Comparison of ENCODE assay signal across 9 cellular contexts in genomic region chr20:25860531-25861150, GRCh38.
DNase-seq lines count a peak whose midpoint lies in the region; ATAC-seq and TF ChIP-seq lines count a peak whose summit lies in the region.
"Had no signal": no experiment of that assay in that cellular context is flagged by ENCODE, and none has a peak within 500 bp of the region (broad histone marks: within the 10 kb centered on the region; RNA-seq: fewer than 3 reads in every experiment).

No MANE protein-coding gene starts in this region.

- peaks cover 0 to 4% (median under 1%) of the 10 kb centered on the region in 6 donors for H3K9me3 Mint-ChIP-seq in immature natural killer cell
- no peaks in the 10 kb centered on the region for H3K9me3 Mint-ChIP-seq in stimulated activated effector memory CD8-positive, alpha-beta T cell treated with anti-CD3 and anti-CD28 coated beads, Interleukin-12 subunit alpha, Interleukin-12 subunit beta, amount 100 ng/mL, for 72 hours

- H3K9me3 ChIP-seq in RWPE2 (ENCODE audit: severe bottlenecking): no peaks in the 10 kb centered on the region
- H3K9me3 ChIP-seq: SJCRH30 had no signal

- peaks cover 34 to 58% (median 41%) of the 10 kb centered on the region in 3 donors for H3K27me3 Mint-ChIP-seq in immature natural killer cell (ENCODE audit: low read depth in 3 of 3)

- peak; percentile 57 for DNase-seq in activated CD8-positive, alpha-beta memory T cell treated with anti-CD3 and anti-CD28 coated beads for 24 hours
- no peak for DNase-seq in activated CD8-positive, alpha-beta memory T cell treated with anti-CD3 and anti-CD28 coated beads, Interleukin-2, amount 50 U/mL, for 48 hours
- peak; percentile 66 for DNase-seq in RWPE2 (ENCODE audit: low spot score)
- DNase-seq in immature natural killer cell: no peak
- peak in 1 of 2 donors; percentile 47 for DNase-seq in stimulated activated effector memory CD8-positive, alpha-beta T cell treated with anti-CD3 and anti-CD28 coated beads, Interleukin-12 subunit alpha, Interleukin-12 subunit beta, amount 100 ng/mL, for 72 hours (ENCODE audit: low spot score in 2 of 2)
- no peak for DNase-seq in kidney glomerular epithelial cell (lab: John Stamatoyannopoulos, UW)

- H3K4me1 Mint-ChIP-seq in immature natural killer cell: peaks cover 82 to 84% of the 10 kb centered on the region in 2 donors
- peaks cover 75% of the 10 kb centered on the region for H3K4me1 Mint-ChIP-seq in stimulated activated effector memory CD8-positive, alpha-beta T cell treated with anti-CD3 and anti-CD28 coated beads, Interleukin-12 subunit alpha, Interleukin-12 subunit beta, amount 100 ng/mL, for 72 hours

- no peak overlapping the region for H3K27ac ChIP-seq in RWPE2 (ENCODE audit: poor library complexity, severe bottlenecking)
- H3K27ac ChIP-seq: SJCRH30 had no signal

- TF ChIP-seq CTCF in RWPE2 (IDR thresholded peaks at IDR 0.05; ENCODE audit: poor library complexity, severe bottlenecking): no peak

- no peak overlapping the region for H3K4me3 ChIP-seq in RWPE2 (ENCODE audit: severe bottlenecking)

- peaks cover 26% of the 10 kb centered on the region for H3K27me3 ChIP-seq in RWPE2 (ENCODE audit: insufficient read depth, poor library complexity, severe bottlenecking)

- H3K4me3 Mint-ChIP-seq in immature natural killer cell: peak overlapping the region; percentile 85 to 98 (median 90)
- peak overlapping the region; percentile 65 for H3K4me3 Mint-ChIP-seq in stimulated activated effector memory CD8-positive, alpha-beta T cell treated with anti-CD3 and anti-CD28 coated beads, Interleukin-12 subunit alpha, Interleukin-12 subunit beta, amount 100 ng/mL, for 72 hours

- peaks cover 0 to 4% (median 0%) of the 10 kb centered on the region in 3 donors for H3K36me3 Mint-ChIP-seq in immature natural killer cell
- peaks cover 36% of the 10 kb centered on the region for H3K36me3 Mint-ChIP-seq in stimulated activated effector memory CD8-positive, alpha-beta T cell treated with anti-CD3 and anti-CD28 coated beads, Interleukin-12 subunit alpha, Interleukin-12 subunit beta, amount 100 ng/mL, for 72 hours

- peak overlapping the region in 5 of 6 donors; percentile 34 to 93 (median 73) for H3K27ac Mint-ChIP-seq in immature natural killer cell
- H3K27ac Mint-ChIP-seq in stimulated activated effector memory CD8-positive, alpha-beta T cell treated with anti-CD3 and anti-CD28 coated beads, Interleukin-12 subunit alpha, Interleukin-12 subunit beta, amount 100 ng/mL, for 72 hours: peak overlapping the region; percentile 13

- ATAC-seq in RWPE2 (ENCODE audit: low read depth) (no peak), GM21367 (IDR thresholded peaks at IDR 0.05; ENCODE audit: unreplicated experiment) (no peak), HG02571 (IDR thresholded peaks at IDR 0.05; ENCODE audit: unreplicated experiment) (no peak)
- ATAC-seq in stimulated activated effector memory CD8-positive, alpha-beta T cell treated with anti-CD3 and anti-CD28 coated beads, Interleukin-12 subunit alpha, Interleukin-12 subunit beta, amount 100 ng/mL, for 72 hours: no peak

- peaks cover 5% of the 10 kb centered on the region for H3K4me1 ChIP-seq in RWPE2 (ENCODE audit: insufficient read depth, poor library complexity, severe bottlenecking)
- H3K4me1 ChIP-seq: SJCRH30 had no signal

- no peaks in the 10 kb centered on the region for H3K36me3 ChIP-seq in RWPE2 (ENCODE audit: low read depth)
- H3K36me3 ChIP-seq: SJCRH30 had no signal

Comparison
In these comparisons a context has a peak if more than half of its experiments do, and no peak if none do; other contexts are left out.
1. DNase-seq: peak in activated CD8-positive, alpha-beta memory T cell treated with anti-CD3 and anti-CD28 coated beads for 24 hours (single experiment) and RWPE2 (single experiment); none in activated CD8-positive, alpha-beta memory T cell treated with anti-CD3 and anti-CD28 coated beads, Interleukin-2, amount 50 U/mL, for 48 hours (single experiment), immature natural killer cell (0 of 3) and kidney glomerular epithelial cell (single experiment).